1 cellular context compared by ENCODE assay signal in the genomic region with DNA sequence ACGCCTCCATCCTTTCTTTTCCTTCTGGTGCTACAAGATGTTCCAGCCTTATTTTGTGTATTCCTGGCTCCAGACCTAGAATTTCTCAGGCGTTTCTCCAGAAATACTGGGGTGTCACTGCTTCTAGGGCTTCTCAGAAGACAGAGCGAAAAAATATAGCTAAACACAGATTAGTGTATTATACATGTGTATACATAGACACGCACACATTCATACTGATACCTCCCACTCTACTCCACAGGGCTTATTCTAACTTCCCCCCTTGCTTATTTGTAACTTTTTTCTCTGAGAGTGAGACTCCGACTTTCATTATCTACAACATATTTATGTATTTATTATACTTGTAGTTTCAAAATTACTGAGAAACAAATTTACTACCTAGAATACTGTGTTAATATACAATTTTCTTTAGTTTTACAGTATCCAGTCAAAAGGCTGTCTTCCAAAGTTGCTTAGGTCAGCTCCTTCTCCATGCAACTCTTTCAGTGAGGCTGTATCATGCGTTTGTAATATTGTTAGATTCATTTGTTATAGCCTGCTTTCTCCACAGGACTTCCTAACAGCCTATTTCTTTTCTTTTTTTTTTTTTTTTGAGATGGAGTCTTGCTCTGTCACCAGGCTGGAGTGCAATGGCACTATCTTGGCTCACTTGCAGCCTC. TPM values are rescaled to one million over a fixed set of nuclear protein-coding genes. Genes with fewer than 3 reads are reported as not detected.
"Had no signal": no experiment of that assay in that cellular context is flagged by ENCODE, and none has a peak within 500 bp of the region (broad histone marks: within the 10 kb centered on the region; RNA-seq: fewer than 3 reads in every experiment).

No MANE protein-coding gene starts in this region.

RNA-seq across cellular contexts. Expression of a gene that starts 5.3 kb away (rescaled TPM):
- total RNA-seq: OCI-LY7 had no signal
